Comparison of ENCODE assay signal across 17 cellular contexts in genomic region chr22:16566421-16567151, GRCh38. TPM values are rescaled to one million over a fixed set of nuclear protein-coding genes. Genes with fewer than 3 reads are reported as not detected.
"Had no signal": no experiment of that assay in that cellular context is flagged by ENCODE, and none has a peak within 500 bp of the region (broad histone marks: within the 10 kb centered on the region; RNA-seq: fewer than 3 reads in every experiment).

No MANE protein-coding gene starts in this region.

RNA-seq across cellular contexts. Expression of gene CCT8L2, which starts 26.0 kb away (rescaled TPM):
- total RNA-seq: naive thymus-derived CD4-positive, alpha-beta T cell; natural killer cell; omental fat pad; osteocyte; pancreas; progenitor cell of endocrine pancreas; psoas muscle; renal cortical epithelial cell; sciatic nerve; smooth muscle cell; spleen; suprapubic skin; transverse colon; upper lobe of right lung; urinary bladder; vagina had no signal
- polyA plus RNA-seq: naive thymus-derived CD4-positive, alpha-beta T cell; neural cell; pancreas; smooth muscle cell; spleen; urinary bladder had no signal
